1 cellular context compared by ENCODE assay signal in genomic region chr12:53625946-53626701, GRCh38.
A peak's percentile ranks its signal among the peaks of the same experiment; 100 is the strongest.
TF ChIP-seq lines count a peak whose summit lies in the region.

Gene ATF7 (minus strand): TSS chr12:53626382. CDS start chr12:53601000, 25,382 bp downstream.

TF ChIP-seq in HepG2, 621 proteins besides CTCF, POLR2A, EP300 and RAD21 (continued from another document and continues in another):
- TF ChIP-seq ZNF639 (CRISPR knock-in tag; conservative IDR thresholded peaks at IDR 0.05) (no peak), DNMT3B (CRISPR knock-in tag; conservative IDR thresholded peaks at IDR 0.05) (0 out of 2 replicates have a peak, but pooled peaks have one; percentile 37), ZBTB4 (CRISPR knock-in tag; IDR thresholded peaks at IDR 0.05; ENCODE audit: borderline replicate concordance) (0 out of 2 replicates have a peak, but pooled peaks have one; percentile 93), ZNF224 (CRISPR knock-in tag; IDR thresholded peaks at IDR 0.05) (no peak), THAP7 (CRISPR knock-in tag; IDR thresholded peaks at IDR 0.05) (no peak), SIN3A (IDR thresholded peaks at IDR 0.05; ENCODE audit: borderline replicate concordance, low read depth, low read length) (no peak; the same call in 1 of the 2 replicates), ZNF580 (CRISPR knock-in tag; IDR thresholded peaks at IDR 0.05; ENCODE audit: borderline replicate concordance, low read depth) (no peak), ELF4 (CRISPR knock-in tag; IDR thresholded peaks at IDR 0.05; ENCODE audit: borderline replicate concordance) (no peak), ZNF350 (CRISPR knock-in tag; IDR thresholded peaks at IDR 0.05; ENCODE audit: borderline replicate concordance, low read depth) (peak; percentile 94), PAX8 (CRISPR knock-in tag; IDR thresholded peaks at IDR 0.05; ENCODE audit: borderline replicate concordance) (no peak), IRF1 (CRISPR knock-in tag; IDR thresholded peaks at IDR 0.05; ENCODE audit: low read depth) (no peak), HOXD1 (CRISPR knock-in tag; IDR thresholded peaks at IDR 0.05) (no peak), ZNF225 (CRISPR knock-in tag; IDR thresholded peaks at IDR 0.05) (peak; percentile 92), ATF3 (CRISPR knock-in tag; IDR thresholded peaks at IDR 0.05) (no peak), MLX (CRISPR knock-in tag; IDR thresholded peaks at IDR 0.05) (peak; percentile 96), XBP1 (CRISPR knock-in tag; IDR thresholded peaks at IDR 0.05) (no peak), ZNF772 (CRISPR knock-in tag; IDR thresholded peaks at IDR 0.05) (peak; percentile 61; the same call in 1 of the 2 replicates), STAT6 (CRISPR knock-in tag; IDR thresholded peaks at IDR 0.05; ENCODE audit: borderline replicate concordance) (peak; percentile 86; the same call in 1 of the 2 replicates), GRHL1 (CRISPR knock-in tag; conservative IDR thresholded peaks at IDR 0.05) (no peak), MIER2 (CRISPR knock-in tag; IDR thresholded peaks at IDR 0.05) (no peak), ATF7-NPFF (CRISPR knock-in tag; IDR thresholded peaks at IDR 0.05; ENCODE audit: low read depth) (no peak), CENPBD1 (CRISPR knock-in tag; IDR thresholded peaks at IDR 0.05; ENCODE audit: borderline replicate concordance, low read depth) (no peak), MIXL1 (CRISPR knock-in tag; IDR thresholded peaks at IDR 0.05) (0 out of 2 replicates have a peak, but pooled peaks have one; percentile 19), ETV6 (CRISPR knock-in tag; conservative IDR thresholded peaks at IDR 0.05) (0 out of 2 replicates have a peak, but pooled peaks have one; percentile 42), FIP1L1 (IDR thresholded peaks at IDR 0.05; ENCODE audit: borderline replicate concordance, insufficient read depth, low read depth, low read length) (0 out of 2 replicates have a peak, but pooled peaks have one; percentile 28), THYN1 (CRISPR knock-in tag; IDR thresholded peaks at IDR 0.05; ENCODE audit: borderline replicate concordance, low read depth) (no peak), YEATS2 (CRISPR knock-in tag; IDR thresholded peaks at IDR 0.05; ENCODE audit: borderline replicate concordance) (peak; percentile 95), ZNF607 (CRISPR knock-in tag; IDR thresholded peaks at IDR 0.05; ENCODE audit: borderline replicate concordance) (peak; percentile 63; the same call in 1 of the 2 replicates), BRCA1 (CRISPR knock-in tag; IDR thresholded peaks at IDR 0.05) (no peak), E2F1 (CRISPR knock-in tag; IDR thresholded peaks at IDR 0.05) (no peak; the same call in 1 of the 2 replicates), ZNF615 (CRISPR knock-in tag; IDR thresholded peaks at IDR 0.05; ENCODE audit: borderline replicate concordance) (no peak), ZBTB33 (CRISPR knock-in tag; IDR thresholded peaks at IDR 0.05) (peak; percentile 19; the same call in 1 of the 2 replicates), MZF1 (CRISPR knock-in tag; IDR thresholded peaks at IDR 0.05; ENCODE audit: borderline replicate concordance) (no peak), ZBTB1 (CRISPR knock-in tag; IDR thresholded peaks at IDR 0.05; ENCODE audit: borderline replicate concordance) (no peak), RFXAP (CRISPR knock-in tag; IDR thresholded peaks at IDR 0.05; ENCODE audit: borderline replicate concordance) (0 out of 2 replicates have a peak, but pooled peaks have one; percentile 64), ZKSCAN8 (CRISPR knock-in tag; IDR thresholded peaks at IDR 0.05; ENCODE audit: borderline replicate concordance) (peak; percentile 63; the same call in 1 of the 2 replicates), DMAP1 (CRISPR knock-in tag; IDR thresholded peaks at IDR 0.05) (peak; percentile 87; the same call in 1 of the 2 replicates), KMT2A (CRISPR knock-in tag; IDR thresholded peaks at IDR 0.05) (peak; percentile 72; the same call in 1 of the 2 replicates), ZNF44 (CRISPR knock-in tag; IDR thresholded peaks at IDR 0.05) (0 out of 2 replicates have a peak, but pooled peaks have one; percentile 24), ELF3 (CRISPR knock-in tag; IDR thresholded peaks at IDR 0.05) (no peak; the same call in none of the 2 replicates), SALL2 (CRISPR knock-in tag; IDR thresholded peaks at IDR 0.05) (peak; percentile 48; the same call in 1 of the 2 replicates), GPBP1L1 (CRISPR knock-in tag; IDR thresholded peaks at IDR 0.05) (no peak), ZNF235 (CRISPR knock-in tag; IDR thresholded peaks at IDR 0.05; ENCODE audit: borderline replicate concordance) (no peak; the same call in 1 of the 2 replicates), RNF2 (conservative IDR thresholded peaks at IDR 0.05; ENCODE audit: low read depth) (no peak), ZFP36L2 (CRISPR knock-in tag; IDR thresholded peaks at IDR 0.05) (no peak), GZF1 (CRISPR knock-in tag; IDR thresholded peaks at IDR 0.05) (peak; percentile 48; the same call in 1 of the 2 replicates)
